In genomic region chr2:68317971-68318685, GRCh38 we compare ENCODE assay signal across 8 cellular contexts. TPM values are rescaled to one million over a fixed set of nuclear protein-coding genes. Genes with fewer than 3 reads are reported as not detected.
DNase-seq lines count a peak whose midpoint lies in the region; ATAC-seq and TF ChIP-seq lines count a peak whose summit lies in the region.
"Had no signal": no experiment of that assay in that cellular context is flagged by ENCODE, and none has a peak within 500 bp of the region (broad histone marks: within the 10 kb centered on the region; RNA-seq: fewer than 3 reads in every experiment).

No MANE protein-coding gene starts in this region.

- H3K4me1 ChIP-seq in lower lobe of right lung: peaks cover 18% of the 10 kb centered on the region

- TF ChIP-seq CTCF in lower lobe of right lung (IDR thresholded peaks at IDR 0.05): no peak

- peaks cover 6% of the 10 kb centered on the region for H3K9me3 ChIP-seq in lower lobe of right lung

- ATAC-seq in lower lobe of right lung (no peak), HG02623 (IDR thresholded peaks at IDR 0.05; ENCODE audit: unreplicated experiment) (no peak), HG02840 (IDR thresholded peaks at IDR 0.05; ENCODE audit: low FRiP score, unreplicated experiment) (no peak)

- peak overlapping the region in 3 of 4 donors; percentile 39 to 96 (median 82) for H3K4me3 Mint-ChIP-seq in IgD-negative memory B cell

- intact Hi-C loops in lower lobe of right lung (cut with DNase I): no loop called here

- H3K36me3 Mint-ChIP-seq in IgD-negative memory B cell: no peaks in the 10 kb centered on the region

- peak in 14 of 61 donors; percentile 10 to 65 (median 46) for DNase-seq in caudate nucleus (lab: John Stamatoyannopoulos, UW)
- DNase-seq in lower lobe of right lung: no peak
- no peak for DNase-seq in NCI-H524 treated with DMSO at 0.1 percent for 48 hours (lab: John Stamatoyannopoulos, UW)
- DNase-seq: PC-9 had no signal

- H3K27ac ChIP-seq in caudate nucleus (ENCODE audit: low read depth, low read length) (peak overlapping the region; percentile 96), lower lobe of right lung (peak overlapping the region; percentile 93), temporal lobe (ENCODE audit: low read depth, low read length) (peak overlapping the region; percentile 69)
- H3K27ac ChIP-seq: PC-9 had no signal

- H3K36me3 ChIP-seq in lower lobe of right lung: no peaks in the 10 kb centered on the region

- peaks cover 21% of the 10 kb centered on the region for H3K27me3 Mint-ChIP-seq in IgD-negative memory B cell

- H3K4me1 Mint-ChIP-seq in IgD-negative memory B cell: peaks cover 5 to 8% (median 7%) of the 10 kb centered on the region in 3 donors

- peaks cover 17% of the 10 kb centered on the region for H3K27me3 ChIP-seq in lower lobe of right lung (ENCODE audit: low read depth)

- peak overlapping the region; percentile 67 for H3K4me3 ChIP-seq in lower lobe of right lung
- H3K4me3 ChIP-seq: PC-9 had no signal

- no peak overlapping the region for H3K27ac Mint-ChIP-seq in IgD-negative memory B cell

- H3K9me3 Mint-ChIP-seq in IgD-negative memory B cell: peaks cover 0 to 4% (median 3%) of the 10 kb centered on the region in 3 donors

RNA-seq across cellular contexts. Expression of gene CNRIP1, which starts 1.6 kb away (rescaled TPM):
- not detected for polyA plus RNA-seq in IgD-negative memory B cell
- total RNA-seq in lower lobe of right lung: 20.8 TPM
- total RNA-seq in temporal lobe: 67.4 TPM
- total RNA-seq: PC-9 had no signal

RNA-seq across cellular contexts. Expression of gene PLEK, which starts 47.0 kb away (rescaled TPM):
- 110 TPM for polyA plus RNA-seq in IgD-negative memory B cell
- total RNA-seq in lower lobe of right lung: 42.1 TPM
- 1.7 TPM for total RNA-seq in temporal lobe
- total RNA-seq: PC-9 had no signal

Comparison
In these comparisons a context has a peak if more than half of its experiments do, and no peak if none do; other contexts are left out.
1. RNA of gene PLEK, which starts 47.0 kb away (total RNA-seq): 42.1 TPM in lower lobe of right lung (single experiment); 1.7 TPM in temporal lobe (single experiment); every median in the first group is over 10 times any median in the second.
2. Peak in every context shown above with its lines, with median percentiles within 50 percentile points of each other: H3K27ac ChIP-seq.